18 cellular contexts compared by ENCODE assay signal in the genomic region with DNA sequence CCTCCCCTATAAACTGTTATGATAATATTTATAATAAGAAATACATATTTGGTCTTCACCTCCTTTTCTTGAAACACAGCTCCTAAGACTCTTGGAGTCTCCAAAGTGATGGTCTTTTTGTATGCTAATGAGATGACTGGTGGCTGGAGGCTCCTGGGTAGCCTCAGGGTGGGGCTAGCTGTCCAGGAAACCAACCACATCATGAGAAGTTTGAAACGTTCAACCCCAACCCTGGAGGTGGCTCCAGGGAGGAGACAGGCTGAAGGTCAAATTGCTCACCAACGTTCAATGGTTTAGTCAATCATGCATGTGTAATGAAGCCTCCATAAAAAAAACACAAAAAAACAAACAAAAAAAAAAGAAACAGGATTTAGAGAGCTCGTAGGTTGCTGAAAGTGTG.
A peak's percentile ranks its signal among the peaks of the same experiment; 100 is the strongest.
DNase-seq lines count a peak whose midpoint lies in the region; ATAC-seq and TF ChIP-seq lines count a peak whose summit lies in the region.
"Had no signal": no experiment of that assay in that cellular context is flagged by ENCODE, and none has a peak within 500 bp of the region (broad histone marks: within the 10 kb centered on the region; RNA-seq: fewer than 3 reads in every experiment).

No MANE protein-coding gene starts in this region.

- H2AFZ ChIP-seq in MM.1S (ENCODE audit: low read length), result 0 out of 2 replicates have a peak overlapping the region, but pooled peaks have one; percentile 8

- H3K36me3 Mint-ChIP-seq in endodermal cell (ENCODE audit: low read depth), result no peaks in the 10 kb centered on the region

- peaks cover 8% of the 10 kb centered on the region for H3K27me3 Mint-ChIP-seq in endodermal cell (ENCODE audit: insufficient read depth)

- H3K4me3 ChIP-seq in MM.1S (ENCODE audit: low read length) (no peak overlapping the region), endodermal cell (ENCODE audit: low read length) (no peak overlapping the region)
- H3K4me3 ChIP-seq: BLaER1, Peyer's patch had no signal

- no peak overlapping the region for H3K27ac Mint-ChIP-seq in endodermal cell
- H3K27ac Mint-ChIP-seq: CD4-positive, alpha-beta T cell; T-helper 1 cell treated with Interleukin-12 subunit alpha and Interleukin-12 subunit beta and Interleukin-4 antibody, amounts not matched to agents 30 μg/mL and 1 μg/mL, for 36 hours had no signal

- peaks cover 34% of the 10 kb centered on the region for H3F3A ChIP-seq in MM.1S (ENCODE audit: insufficient read depth, low read length)

- H4K20me1 ChIP-seq in MM.1S (ENCODE audit: insufficient read depth, low read length), result no peaks in the 10 kb centered on the region
- H4K20me1 ChIP-seq: BLaER1 had no signal

- 91% methylated on average over 2 of the region's 3 CpGs; no CpG with 5 or more reads in 1 of the 2 experiments for WGBS in endodermal cell (ENCODE audit: insufficient coverage in 1 of 2, insufficient read length in 1 of 2), 2 experiments

- H3K9me3 Mint-ChIP-seq in endodermal cell, result no peaks in the 10 kb centered on the region
- H3K9me3 Mint-ChIP-seq: CD4-positive, alpha-beta T cell; T-helper 1 cell treated with Interleukin-12 subunit alpha and Interleukin-12 subunit beta and Interleukin-4 antibody, amounts not matched to agents 30 μg/mL and 1 μg/mL, for 36 hours had no signal

- H3K4me1 ChIP-seq in MM.1S (ENCODE audit: low read length), result peaks cover 48% of the 10 kb centered on the region
- H3K4me1 ChIP-seq in endodermal cell (ENCODE audit: control insufficient read depth, insufficient read depth, low read length), result no peaks in the 10 kb centered on the region

- peaks cover 3% of the 10 kb centered on the region for H3K4me1 Mint-ChIP-seq in endodermal cell

- no peak for ATAC-seq in HG03108 (IDR thresholded peaks at IDR 0.05; ENCODE audit: unreplicated experiment)

- H3K9me2 ChIP-seq in MM.1S (replicated peaks; ENCODE audit: insufficient read depth, low read length), result no peaks in the 10 kb centered on the region

- no peak overlapping the region for H3K4me3 Mint-ChIP-seq in endodermal cell
- H3K4me3 Mint-ChIP-seq: CD4-positive, alpha-beta T cell; T-helper 1 cell treated with Interleukin-12 subunit alpha and Interleukin-12 subunit beta and Interleukin-4 antibody, amounts not matched to agents 30 μg/mL and 1 μg/mL, for 36 hours had no signal

- H3K27ac ChIP-seq in MM.1S (ENCODE audit: low read length) (peak overlapping the region; percentile 95), endodermal cell (ENCODE audit: low read depth, low read length) (no peak overlapping the region)
- H3K27ac ChIP-seq: BLaER1, Peyer's patch had no signal

- H3K9me3 ChIP-seq in MM.1S (replicated peaks; ENCODE audit: insufficient read depth, low read length), result no peaks in the 10 kb centered on the region
- H3K9me3 ChIP-seq in endodermal cell (ENCODE audit: control insufficient read depth, low read length), result no peaks in the 10 kb centered on the region
- H3K9me3 ChIP-seq: BLaER1, Peyer's patch had no signal

- peak overlapping the region; percentile 92; the same call in 1 of the 2 replicates for H3K4me2 ChIP-seq in MM.1S (ENCODE audit: low read depth, low read length)
- H3K4me2 ChIP-seq: BLaER1 had no signal

- TF ChIP-seq CTCF in GM10266 (IDR thresholded peaks at IDR 0.05; ENCODE audit: control insufficient read depth, insufficient read depth, low read depth, missing control alignments) (peak; percentile 22), MM.1S (IDR thresholded peaks at IDR 0.05; ENCODE audit: low read length) (peak; percentile 43), endodermal cell (conservative IDR thresholded peaks at IDR 0.05) (peak; percentile 25)

- H3K36me3 ChIP-seq in MM.1S (replicated peaks; ENCODE audit: insufficient read depth, low read length) (no peaks in the 10 kb centered on the region), endodermal cell (ENCODE audit: control insufficient read depth, insufficient read depth, low read length) (no peaks in the 10 kb centered on the region)
- H3K36me3 ChIP-seq: BLaER1, Peyer's patch had no signal

- DNase-seq in GM10266 (ENCODE audit: extremely low spot score) (no peak), MM.1S (peak; percentile 84), endodermal cell (no peak), SHP77 treated with DMSO at 0.1 percent for 48 hours (lab: John Stamatoyannopoulos, UW) (no peak)
- no peak for DNase-seq in stimulated activated CD4-positive, alpha-beta T cell treated with anti-CD3 and anti-CD28 coated beads, Interleukin-15, amount 100 ng/mL, for 24 hours
- no peak for DNase-seq in effector CD8-positive, alpha-beta T cell (lab: John Stamatoyannopoulos, UW)
- DNase-seq: CD4-positive, alpha-beta T cell; COR-L47; DMS79; NCI-H1105 treated with DMSO at 0.1 percent for 48 hours; NCI-H2029 treated with DMSO at 0.1 percent for 48 hours; NCI-H226; NCI-H510A treated with DMSO at 0.1 percent for 48 hours; NCI-H748 treated with DMSO at 0.1 percent for 48 hours; Peyer's patch had no signal

- peak overlapping the region; percentile 76 for H3K9ac ChIP-seq in MM.1S (ENCODE audit: low read length)
- H3K9ac ChIP-seq in endodermal cell (ENCODE audit: extremely low read depth, low read length, poor library complexity, severe bottlenecking), result no peak overlapping the region
- H3K9ac ChIP-seq: BLaER1 had no signal

- H3K79me2 ChIP-seq in MM.1S (ENCODE audit: low read length), result peaks cover 10% of the 10 kb centered on the region

- H3K27me3 ChIP-seq in MM.1S (replicated peaks; ENCODE audit: insufficient read depth, low read length) (no peaks in the 10 kb centered on the region), endodermal cell (ENCODE audit: control insufficient read depth, insufficient read depth, low read length, poor library complexity, severe bottlenecking) (peaks cover 4% of the 10 kb centered on the region)
- H3K27me3 ChIP-seq: BLaER1, Peyer's patch had no signal
